In genomic region chr6:142944126-142945066, GRCh38 we compare ENCODE assay signal across 8 cellular contexts. TPM values are rescaled to one million over a fixed set of nuclear protein-coding genes. Genes with fewer than 3 reads are reported as not detected.
DNase-seq lines count a peak whose midpoint lies in the region; ATAC-seq and TF ChIP-seq lines count a peak whose summit lies in the region.

No MANE protein-coding gene starts in this region.

- intact Hi-C loops in activated CD8-positive, alpha-beta T cell treated with anti-CD3 and anti-CD28 coated beads for 36 hours (cut with micrococcal nuclease), result loop anchor here (2.0 to 10.0 kb wide), 6 partner anchors 37 to 470 kb away; no protein-coding TSS in a partner anchor
- intact Hi-C loops in lower lobe of right lung (cut with DNase I), result no loop called here

- peak; percentile 7 for ATAC-seq in GM21528 (IDR thresholded peaks at IDR 0.05; ENCODE audit: low FRiP score, unreplicated experiment)
- peak; percentile 57 for ATAC-seq in activated CD8-positive, alpha-beta T cell treated with anti-CD3 and anti-CD28 coated beads for 36 hours
- ATAC-seq in lower lobe of right lung, result peak; percentile 36 to 53
- no peak for ATAC-seq in GM18858 (IDR thresholded peaks at IDR 0.05; ENCODE audit: unreplicated experiment)

- CTCF ChIA-PET in activated CD8-positive, alpha-beta T cell treated with anti-CD3 and anti-CD28 coated beads for 36 hours (lab: Charles Lee), result interaction anchor here (1.2 to 2.8 kb wide), 7 partner anchors 10 to 252 kb away, joined by 3 to 8 read pairs (median 5); no protein-coding TSS in a partner anchor

- peak overlapping the region; percentile 100 for H3K27ac Mint-ChIP-seq in activated CD8-positive, alpha-beta T cell treated with anti-CD3 and anti-CD28 coated beads for 36 hours

- H3K27me3 ChIP-seq in duodenal mucosa (ENCODE audit: control insufficient read depth in 1 of 2, insufficient read depth in 2 of 2, low read length in 2 of 2) (no peaks in the 10 kb centered on the region), lower lobe of right lung (ENCODE audit: low read depth) (no peaks in the 10 kb centered on the region)

- peaks cover 25% of the 10 kb centered on the region for H3K36me3 Mint-ChIP-seq in activated CD8-positive, alpha-beta T cell treated with anti-CD3 and anti-CD28 coated beads for 36 hours (ENCODE audit: low read depth)

- H3K9me3 Mint-ChIP-seq in activated CD8-positive, alpha-beta T cell treated with anti-CD3 and anti-CD28 coated beads for 36 hours, result no peaks in the 10 kb centered on the region

- H3K9me3 ChIP-seq in duodenal mucosa (ENCODE audit: control insufficient read depth in 1 of 2, low read length in 2 of 2) (no peaks in the 10 kb centered on the region), lower lobe of right lung (no peaks in the 10 kb centered on the region)

- H3K4me3 Mint-ChIP-seq in activated CD8-positive, alpha-beta T cell treated with anti-CD3 and anti-CD28 coated beads for 36 hours, result peak overlapping the region; percentile 91

- peaks cover 50% of the 10 kb centered on the region for H3K4me1 Mint-ChIP-seq in activated CD8-positive, alpha-beta T cell treated with anti-CD3 and anti-CD28 coated beads for 36 hours (ENCODE audit: low read depth)

- H3K36me3 ChIP-seq in duodenal mucosa (ENCODE audit: control insufficient read depth in 1 of 2, insufficient read depth in 2 of 2, low read length in 2 of 2), result no peaks in the 10 kb centered on the region
- no peaks in the 10 kb centered on the region for H3K36me3 ChIP-seq in lower lobe of right lung

- DNase-seq in NCI-H345 (lab: John Stamatoyannopoulos, UW) (peak; percentile 50), lower lobe of right lung (peak; percentile 83)
- peak; percentile 98 for DNase-seq in activated CD8-positive, alpha-beta T cell treated with anti-CD3 and anti-CD28 coated beads for 36 hours
- peak; percentile 81 to 93 (median 87) for DNase-seq in stimulated activated CD4-positive, alpha-beta T cell treated with anti-CD3 and anti-CD28 coated beads, TNF-alpha, amount 100 ng/mL, for 24 hours (ENCODE audit: low read depth in 3 of 3)

- H3K9ac ChIP-seq in duodenal mucosa (ENCODE audit: low read depth in 1 of 2, low read length in 2 of 2), result peak overlapping the region; percentile 93 to 97

- H3K4me3 ChIP-seq in duodenal mucosa (ENCODE audit: low read depth in 1 of 2, low read length in 2 of 2), result peak overlapping the region; percentile 94 to 98
- H3K4me3 ChIP-seq in lower lobe of right lung, result peak overlapping the region; percentile 88

- TF ChIP-seq CTCF in C4-2B (conservative IDR thresholded peaks at IDR 0.05) (no peak), lower lobe of right lung (IDR thresholded peaks at IDR 0.05) (no peak)
- TF ChIP-seq CTCF in activated CD8-positive, alpha-beta T cell treated with anti-CD3 and anti-CD28 coated beads for 36 hours (IDR thresholded peaks at IDR 0.05), result no peak

- H3K27ac ChIP-seq in C4-2B (peak overlapping the region; percentile 88), duodenal mucosa (ENCODE audit: low read depth, low read length) (peak overlapping the region; percentile 97), lower lobe of right lung (peak overlapping the region; percentile 99)

- POLR2A ChIA-PET in activated CD8-positive, alpha-beta T cell treated with anti-CD3 and anti-CD28 coated beads for 36 hours (lab: Charles Lee), result interaction anchor here (0.6 to 6.8 kb wide), 27 partner anchors 8 to 569 kb away, joined by 3 to 85 read pairs (median 6); no protein-coding TSS in a partner anchor

- peaks cover 2% of the 10 kb centered on the region for H3K27me3 Mint-ChIP-seq in activated CD8-positive, alpha-beta T cell treated with anti-CD3 and anti-CD28 coated beads for 36 hours

- H3K4me1 ChIP-seq in duodenal mucosa (ENCODE audit: control insufficient read depth in 1 of 2, insufficient read depth in 2 of 2, low read length in 2 of 2) (peaks cover 12 to 23% of the 10 kb centered on the region in 2 donors), lower lobe of right lung (peaks cover 21% of the 10 kb centered on the region)

RNA-seq across cellular contexts. Expression of gene HIVEP2, which starts 0.6 kb away (rescaled TPM):
- 10 to 100 TPM; 31.8 to 38.1 TPM for total RNA-seq in activated CD8-positive, alpha-beta T cell treated with anti-CD3 and anti-CD28 coated beads for 36 hours
- 13.1 TPM for total RNA-seq in lower lobe of right lung
